1 cellular context compared by ENCODE assay signal in genomic region chr6:31161216-31162126, GRCh38.
TF ChIP-seq lines count a peak whose summit lies in the region.

No MANE protein-coding gene starts in this region.

TF ChIP-seq in WTC11, 78 proteins besides CTCF, POLR2A, EP300 and RAD21 (continued from another document):
- TF ChIP-seq AR (CRISPR knock-in tag; IDR thresholded peaks at IDR 0.05), result peak; percentile 10; the same call in 1 of the 2 replicates
- TF ChIP-seq ZMAT4 (CRISPR knock-in tag; IDR thresholded peaks at IDR 0.05), result peak; percentile 34
- TF ChIP-seq E2F4 (CRISPR knock-in tag; IDR thresholded peaks at IDR 0.05; ENCODE audit: borderline replicate concordance, low read depth), result no peak
- TF ChIP-seq NFATC4 (CRISPR knock-in tag; IDR thresholded peaks at IDR 0.05), result peak; percentile 47
- no peak for TF ChIP-seq FOXP1 (CRISPR knock-in tag; IDR thresholded peaks at IDR 0.05; ENCODE audit: borderline replicate concordance)
- peak; percentile 87 for TF ChIP-seq ZNF425 (CRISPR knock-in tag; conservative IDR thresholded peaks at IDR 0.05)
- TF ChIP-seq ERG (CRISPR knock-in tag; IDR thresholded peaks at IDR 0.05), result peak; percentile 46; the same call in 1 of the 2 replicates
- no peak for TF ChIP-seq ZNF138 (CRISPR knock-in tag; conservative IDR thresholded peaks at IDR 0.05)
- peak; percentile 26; the same call in 1 of the 2 replicates for TF ChIP-seq ZNF671 (CRISPR knock-in tag; IDR thresholded peaks at IDR 0.05)
- peak; percentile 72; the same call in 1 of the 2 replicates for TF ChIP-seq EMX1 (CRISPR knock-in tag; IDR thresholded peaks at IDR 0.05)
- peak; percentile 33; the same call in 1 of the 2 replicates for TF ChIP-seq MLX (CRISPR knock-in tag; IDR thresholded peaks at IDR 0.05)
